ENCODE assay signal across 16 cellular contexts in the genomic region with DNA sequence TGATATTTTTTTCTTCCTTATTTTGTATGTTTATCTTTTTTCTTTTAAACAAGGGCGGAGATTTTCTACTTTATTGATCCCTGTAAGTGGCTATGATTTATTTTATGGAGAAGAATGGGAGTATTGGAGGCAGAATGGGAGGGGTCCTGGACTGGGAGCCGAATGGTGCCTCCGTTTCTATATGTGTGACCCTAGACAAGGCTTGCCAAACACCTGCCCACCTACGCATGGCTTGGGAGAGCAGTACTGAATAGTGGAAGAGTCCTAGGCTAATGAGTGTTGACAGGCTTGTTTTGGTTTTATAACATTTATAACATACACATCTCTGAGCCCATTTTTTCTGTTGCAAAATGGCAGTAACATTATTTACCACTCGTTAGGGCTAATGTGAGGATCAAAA. TPM values are rescaled to one million over a fixed set of nuclear protein-coding genes. Genes with fewer than 3 reads are reported as not detected.
DNase-seq lines count a peak whose midpoint lies in the region; ATAC-seq, FAIRE-seq and TF ChIP-seq lines count a peak whose summit lies in the region.
"Had no signal": no experiment of that assay in that cellular context is flagged by ENCODE, and none has a peak within 500 bp of the region (broad histone marks: within the 10 kb centered on the region; RNA-seq: fewer than 3 reads in every experiment).

No MANE protein-coding gene starts in this region.

- H3K9ac ChIP-seq in liver (ENCODE audit: low read depth in 1 of 2, low read length in 2 of 2) = peak overlapping the region in 1 of 2 donors; percentile 50

- H3K4me1 ChIP-seq in liver (ENCODE audit: control insufficient read depth in 4 of 4, insufficient read depth in 4 of 4, low read length in 3 of 4) (peaks cover 13 to 34% (median 18%) of the 10 kb centered on the region in 4 donors), thoracic aorta (ENCODE audit: control insufficient read depth in 1 of 2, low read depth in 2 of 2) (peaks cover 63 to 77% of the 10 kb centered on the region in 2 donors)

- peaks cover 0 to 2% (median 0%) of the 10 kb centered on the region in 4 donors for H3K36me3 ChIP-seq in liver (ENCODE audit: control insufficient read depth in 4 of 4, insufficient read depth in 3 of 4, low read depth in 1 of 4, low read length in 3 of 4)
- H3K36me3 ChIP-seq in thoracic aorta = no peaks in the 10 kb centered on the region
- H3K36me3 ChIP-seq: BE2C had no signal

- no peak for FAIRE-seq in D721Med (lab: Jason Lieb, UNC)
- FAIRE-seq: H54 had no signal

- no peak overlapping the region for H3K4me3 ChIP-seq in liver (ENCODE audit: low read depth in 1 of 3, low read length in 3 of 3)
- H3K4me3 ChIP-seq in thoracic aorta = no peak overlapping the region

- H3K27ac ChIP-seq in liver (ENCODE audit: low read depth in 1 of 2, low read length in 2 of 2) (peak overlapping the region; percentile 86 to 87), thoracic aorta (peak overlapping the region; percentile 54 to 56)

- H3K9me3 ChIP-seq in liver (ENCODE audit: control insufficient read depth in 4 of 4, low read length in 3 of 4) = no peaks in the 10 kb centered on the region
- H3K9me3 ChIP-seq in thoracic aorta = no peaks in the 10 kb centered on the region
- H3K9me3 ChIP-seq: BE2C had no signal

- WGBS in liver = 61% methylated on average over 5 of the region's 5 CpGs

- DNase-seq in SW480 (ENCODE audit: low spot score) (peak; percentile 39), thoracic aorta (ENCODE audit: low spot score) (no peak), nucleus accumbens (lab: John Stamatoyannopoulos, UW) (no peak), D721Med (ENCODE audit: insufficient read length, low spot score) (no peak), GM19240 (ENCODE audit: insufficient read length, low spot score) (no peak)
- DNase-seq: activated CD8-positive, alpha-beta T cell treated with anti-CD3 and anti-CD28 coated beads for 36 hours; activated T-cell treated with anti-CD3 and anti-CD28 coated beads, Interleukin-2, amount 50 U/mL, for 48 hours; BE2C; endodermal cell; GF-D8; NCI-H524 treated with DMSO at 0.1 percent for 48 hours; retina; stimulated activated CD4-positive, alpha-beta T cell treated with anti-CD3 and anti-CD28 coated beads, Interleukin-2, amount 100 ng/mL, for 24 hours had no signal

- H3K27me3 ChIP-seq in liver (ENCODE audit: control insufficient read depth in 4 of 4, insufficient read depth in 4 of 4, low read length in 3 of 4) (no peaks in the 10 kb centered on the region), thoracic aorta (replicated peaks; ENCODE audit: insufficient read depth) (no peaks in the 10 kb centered on the region)
- H3K27me3 ChIP-seq: BE2C had no signal

- no peak for TF ChIP-seq EP300 in Ishikawa (IDR thresholded peaks at IDR 0.05; ENCODE audit: borderline replicate concordance)

- ATAC-seq in thoracic aorta (ENCODE audit: insufficient number of reproducible peaks, low FRiP score, low read depth) = no peak
- ATAC-seq: activated CD8-positive, alpha-beta T cell treated with anti-CD3 and anti-CD28 coated beads for 36 hours had no signal

- TF ChIP-seq RAD21 in Ishikawa (IDR thresholded peaks at IDR 0.05; ENCODE audit: low read depth) = no peak
- no peak for TF ChIP-seq RAD21 in liver (IDR thresholded peaks at IDR 0.05)

- TF ChIP-seq CTCF in liver (IDR thresholded peaks at IDR 0.05; ENCODE audit: low read depth, low read length, missing input control) (no peak), thoracic aorta (IDR thresholded peaks at IDR 0.05) (no peak), D721Med (IDR thresholded peaks at IDR 0.05; ENCODE audit: insufficient read depth, missing control alignments) (no peak)

TF ChIP-seq in Ishikawa, 13 proteins besides CTCF, POLR2A, EP300 and RAD21:
- TF ChIP-seq FOXM1 (IDR thresholded peaks at IDR 0.05; ENCODE audit: borderline replicate concordance, low read depth) (no peak), EGR1 (IDR thresholded peaks at IDR 0.05) (peak; percentile 52), ZBTB7A (IDR thresholded peaks at IDR 0.05; ENCODE audit: low read depth) (no peak), YY1 (IDR thresholded peaks at IDR 0.05; ENCODE audit: low read depth) (no peak), CREB1 (IDR thresholded peaks at IDR 0.05; ENCODE audit: low read depth) (no peak)
- TF ChIP-seq, protein P1, sequence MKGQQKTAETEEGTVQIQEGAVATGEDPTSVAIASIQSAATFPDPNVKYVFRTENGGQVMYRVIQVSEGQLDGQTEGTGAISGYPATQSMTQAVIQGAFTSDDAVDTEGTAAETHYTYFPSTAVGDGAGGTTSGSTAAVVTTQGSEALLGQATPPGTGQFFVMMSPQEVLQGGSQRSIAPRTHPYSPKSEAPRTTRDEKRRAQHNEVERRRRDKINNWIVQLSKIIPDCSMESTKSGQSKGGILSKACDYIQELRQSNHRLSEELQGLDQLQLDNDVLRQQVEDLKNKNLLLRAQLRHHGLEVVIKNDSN (IDR thresholded peaks at IDR 0.05) = no peak

TF ChIP-seq in liver, 16 proteins besides CTCF, POLR2A, EP300 and RAD21:
- TF ChIP-seq YY1 (IDR thresholded peaks at IDR 0.05) (peak; percentile 11), EGR1 (IDR thresholded peaks at IDR 0.05; ENCODE audit: low read depth in 2 of 2) (no peak)

RNA-seq across cellular contexts. Expression of a gene that starts 29.0 kb away (rescaled TPM):
- total RNA-seq in liver (1 to 10 TPM; 6.7 to 8.6 TPM), thoracic aorta (100 to 1,000 TPM; 216 to 227 TPM)
- 1 to 10 TPM; 2.8 to 6.5 TPM for polyA plus RNA-seq in liver

RNA-seq across cellular contexts. Expression of a gene that starts 59.5 kb away (rescaled TPM):
- total RNA-seq in liver (1 to 10 TPM; 1.7 to 4.4 TPM), thoracic aorta (10 to 100 TPM in 1 of 2 donors, 1 to 10 TPM in 1; 5.8 to 11.1 TPM)
- 1 to 10 TPM; 1.4 to 1.8 TPM for polyA plus RNA-seq in liver

Comparison
In these comparisons a context has a peak if more than half of its experiments do, and no peak if none do; other contexts are left out.
1. RNA of a gene that starts 29.0 kb away (total RNA-seq): 216 to 227 TPM in thoracic aorta; 6.7 to 8.6 TPM in liver; every median in the first group is over 10 times any median in the second.